In genomic region chr18:44842588-44843412, GRCh38 we compare ENCODE assay signal across 18 cellular contexts.
A peak's percentile ranks its signal among the peaks of the same experiment; 100 is the strongest.
DNase-seq lines count a peak whose midpoint lies in the region; ATAC-seq and TF ChIP-seq lines count a peak whose summit lies in the region.
"Had no signal": no experiment of that assay in that cellular context is flagged by ENCODE, and none has a peak within 500 bp of the region (broad histone marks: within the 10 kb centered on the region; RNA-seq: fewer than 3 reads in every experiment).

No MANE protein-coding gene starts in this region.

- 92% methylated on average over 4 of the region's 4 CpGs for WGBS in smooth muscle cell (ENCODE audit: low lambda C conversion rate)

- no peaks in the 10 kb centered on the region for H3K36me3 ChIP-seq in BLaER1 treated with 17β-estradiol and CSF1 and Interleukin-3, amounts not matched to agents 10 nM and 100 nM
- H3K36me3 ChIP-seq in neutrophil (no peaks in the 10 kb centered on the region), smooth muscle cell (ENCODE audit: low read depth) (no peaks in the 10 kb centered on the region)

- peaks cover 0 to 33% (median 11%) of the 10 kb centered on the region in 11 experiments; a peak in 17 of 22 replicates for H3K9me3 ChIP-seq in BLaER1 treated with 17β-estradiol and CSF1 and Interleukin-3, amounts not matched to agents 10 nM and 100 nM (replicated peaks in 1 of 11)
- H3K9me3 ChIP-seq in neutrophil (no peaks in the 10 kb centered on the region), smooth muscle cell (replicated peaks; ENCODE audit: low read depth) (no peaks in the 10 kb centered on the region)

- no peak for ATAC-seq in GM19395 (IDR thresholded peaks at IDR 0.05; ENCODE audit: unreplicated experiment)
- ATAC-seq: SK-N-SH treated with all-trans-retinoic acid at 6 μM for 48 hours had no signal

- peaks cover 0 to 9% (median 0%) of the 10 kb centered on the region in 11 experiments; a peak in 2 of 22 replicates for H3K27me3 ChIP-seq in BLaER1 treated with 17β-estradiol and CSF1 and Interleukin-3, amounts not matched to agents 10 nM and 100 nM
- H3K27me3 ChIP-seq in neutrophil = no peaks in the 10 kb centered on the region
- H3K27me3 ChIP-seq in smooth muscle cell (ENCODE audit: low read depth) = no peaks in the 10 kb centered on the region

- H3K27ac ChIP-seq in BLaER1 treated with 17β-estradiol and CSF1 and Interleukin-3, amounts not matched to agents 10 nM and 100 nM = no peak overlapping the region
- H3K27ac ChIP-seq in neutrophil = peak overlapping the region; percentile 36
- no peak overlapping the region for H3K27ac ChIP-seq in smooth muscle cell (ENCODE audit: low read depth)
- H3K27ac ChIP-seq: C4-2B had no signal

- H3F3A ChIP-seq in smooth muscle cell (ENCODE audit: low read depth) = peaks cover 8% of the 10 kb centered on the region

- peaks cover 20% of the 10 kb centered on the region for H3K79me2 ChIP-seq in smooth muscle cell (ENCODE audit: low read depth)

- TF ChIP-seq CTCF in epithelial cell of esophagus (IDR thresholded peaks at IDR 0.05; ENCODE audit: insufficient read depth, low read depth, low read length, missing control alignments) = no peak
- TF ChIP-seq CTCF in neutrophil (IDR thresholded peaks at IDR 0.05) = no peak
- TF ChIP-seq CTCF in smooth muscle cell (IDR thresholded peaks at IDR 0.05; ENCODE audit: borderline replicate concordance, insufficient read depth, poor library complexity, severe bottlenecking) = no peak

- H3K4me3 ChIP-seq in BLaER1 treated with 17β-estradiol and CSF1 and Interleukin-3, amounts not matched to agents 10 nM and 100 nM = no peak overlapping the region
- H3K4me3 ChIP-seq in epithelial cell of esophagus (ENCODE audit: low read length) = no peak overlapping the region
- H3K4me3 ChIP-seq in neutrophil (ENCODE audit: low read depth in 1 of 2, low read length in 1 of 2) = no peak overlapping the region
- no peak overlapping the region for H3K4me3 ChIP-seq in smooth muscle cell

- H4K20me1 ChIP-seq in BLaER1 treated with 17β-estradiol and CSF1 and Interleukin-3, amounts not matched to agents 10 nM and 100 nM = peaks cover 0 to 6% (median 0%) of the 10 kb centered on the region in 11 experiments; a peak in 2 of 22 replicates
- H4K20me1 ChIP-seq in smooth muscle cell (ENCODE audit: low read depth) = peaks cover 33% of the 10 kb centered on the region

- peaks cover 37 to 54% (median 49%) of the 10 kb centered on the region in 10 experiments for H3K4me1 ChIP-seq in BLaER1 treated with 17β-estradiol and CSF1 and Interleukin-3, amounts not matched to agents 10 nM and 100 nM
- peaks cover 39 to 45% of the 10 kb centered on the region in 2 experiments for H3K4me1 ChIP-seq in neutrophil (ENCODE audit: control insufficient read depth in 1 of 2, insufficient read depth in 1 of 2, low read depth in 1 of 2, low read length in 1 of 2)
- H3K4me1 ChIP-seq in smooth muscle cell (ENCODE audit: low read depth) = peaks cover 13% of the 10 kb centered on the region

- DNase-seq in RPMI7951 (ENCODE audit: low read depth) = peak; percentile 18
- peak; percentile 6 for DNase-seq in epithelial cell of esophagus (ENCODE audit: low read depth)
- no peak for DNase-seq in smooth muscle cell (lab: John Stamatoyannopoulos, UW; ENCODE audit: unreplicated experiment)
- no peak for DNase-seq in RKO (ENCODE audit: low spot score)
- DNase-seq in cortex of kidney (lab: John Stamatoyannopoulos, UW) = no peak
- DNase-seq: DMS79, NCI-H187, NCI-H2107, NCI-H510A, NCI-H774, OCI-M1, RPMI8226, SIG-M5 had no signal

- no peak overlapping the region for H2AFZ ChIP-seq in smooth muscle cell (ENCODE audit: low read depth)

- H3K9ac ChIP-seq in BLaER1 treated with 17β-estradiol and CSF1 and Interleukin-3, amounts not matched to agents 10 nM and 100 nM = no peak overlapping the region
- no peak overlapping the region for H3K9ac ChIP-seq in smooth muscle cell (ENCODE audit: low read depth)

- peak overlapping the region; percentile 21 to 71 (median 55) for H3K4me2 ChIP-seq in BLaER1 treated with 17β-estradiol and CSF1 and Interleukin-3, amounts not matched to agents 10 nM and 100 nM
- H3K4me2 ChIP-seq in smooth muscle cell = no peak overlapping the region

Comparison
In these comparisons a context has a peak if more than half of its experiments do, and no peak if none do; other contexts are left out.
1. DNase-seq: peak in RPMI7951 (single experiment) and epithelial cell of esophagus (single experiment); none in smooth muscle cell (single experiment), RKO (single experiment) and cortex of kidney (single experiment).